Comparison of ENCODE assay signal across 1 cellular context in the genomic region with DNA sequence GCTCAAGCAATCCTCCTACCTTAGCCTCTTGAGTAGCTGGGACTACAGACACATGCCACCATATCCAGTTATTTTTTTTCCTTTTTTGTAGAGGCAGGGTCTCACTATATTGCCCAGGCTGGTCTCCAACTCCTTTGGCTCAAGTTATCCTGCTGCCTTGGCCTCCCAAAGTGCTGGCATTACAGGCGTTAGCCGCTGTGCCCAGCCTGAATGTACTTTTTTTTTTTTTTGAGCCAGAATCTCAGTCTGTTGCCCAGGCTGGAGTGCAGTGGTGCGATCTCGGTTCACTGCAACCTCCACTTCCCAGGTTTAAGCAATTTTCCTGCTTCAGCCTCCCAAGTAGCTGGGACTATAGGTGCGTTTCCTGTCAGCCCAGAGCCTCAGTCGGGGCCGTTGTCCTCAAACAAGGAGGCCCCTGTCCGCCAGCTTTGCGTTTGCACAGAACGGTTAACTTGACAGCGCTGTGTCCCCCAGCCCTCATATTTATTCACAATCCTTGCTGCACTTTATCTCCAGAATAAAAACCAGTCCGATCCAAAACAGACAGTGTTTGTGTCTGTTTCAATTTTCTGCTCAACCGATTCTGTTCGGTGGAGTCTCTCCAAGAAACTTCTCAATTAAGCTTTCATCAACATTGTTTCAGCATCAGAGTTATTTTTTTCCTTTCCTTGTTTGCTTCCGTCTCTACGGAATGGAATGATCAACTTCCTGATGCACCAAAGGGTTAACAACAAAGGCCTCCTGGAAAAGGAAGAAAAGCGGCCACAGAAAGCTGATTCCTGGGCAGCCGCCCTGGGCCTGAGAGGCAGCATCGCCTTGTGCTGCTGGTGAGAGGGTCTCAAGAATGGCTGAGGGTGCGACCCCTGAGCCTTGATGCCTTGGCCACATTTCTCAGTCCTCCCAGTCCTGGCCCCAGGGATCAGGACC.
TF ChIP-seq lines count a peak whose summit lies in the region.

No MANE protein-coding gene starts in this region.

TF ChIP-seq in K562, 482 proteins besides CTCF, POLR2A, EP300 and RAD21 (continued from another document):
- TF ChIP-seq, protein P1, sequence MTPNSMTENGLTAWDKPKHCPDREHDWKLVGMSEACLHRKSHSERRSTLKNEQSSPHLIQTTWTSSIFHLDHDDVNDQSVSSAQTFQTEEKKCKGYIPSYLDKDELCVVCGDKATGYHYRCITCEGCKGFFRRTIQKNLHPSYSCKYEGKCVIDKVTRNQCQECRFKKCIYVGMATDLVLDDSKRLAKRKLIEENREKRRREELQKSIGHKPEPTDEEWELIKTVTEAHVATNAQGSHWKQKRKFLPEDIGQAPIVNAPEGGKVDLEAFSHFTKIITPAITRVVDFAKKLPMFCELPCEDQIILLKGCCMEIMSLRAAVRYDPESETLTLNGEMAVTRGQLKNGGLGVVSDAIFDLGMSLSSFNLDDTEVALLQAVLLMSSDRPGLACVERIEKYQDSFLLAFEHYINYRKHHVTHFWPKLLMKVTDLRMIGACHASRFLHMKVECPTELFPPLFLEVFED (CRISPR knock-in tag; conservative IDR thresholded peaks at IDR 0.05), result no peak
- no peak for TF ChIP-seq DPF2 (IDR thresholded peaks at IDR 0.05)
- peak; percentile 57 for TF ChIP-seq ADNP (tag; IDR thresholded peaks at IDR 0.05)
- TF ChIP-seq, protein P2, sequence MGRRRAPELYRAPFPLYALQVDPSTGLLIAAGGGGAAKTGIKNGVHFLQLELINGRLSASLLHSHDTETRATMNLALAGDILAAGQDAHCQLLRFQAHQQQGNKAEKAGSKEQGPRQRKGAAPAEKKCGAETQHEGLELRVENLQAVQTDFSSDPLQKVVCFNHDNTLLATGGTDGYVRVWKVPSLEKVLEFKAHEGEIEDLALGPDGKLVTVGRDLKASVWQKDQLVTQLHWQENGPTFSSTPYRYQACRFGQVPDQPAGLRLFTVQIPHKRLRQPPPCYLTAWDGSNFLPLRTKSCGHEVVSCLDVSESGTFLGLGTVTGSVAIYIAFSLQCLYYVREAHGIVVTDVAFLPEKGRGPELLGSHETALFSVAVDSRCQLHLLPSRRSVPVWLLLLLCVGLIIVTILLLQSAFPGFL (CRISPR knock-in tag; IDR thresholded peaks at IDR 0.05), result no peak
- TF ChIP-seq, protein P3, sequence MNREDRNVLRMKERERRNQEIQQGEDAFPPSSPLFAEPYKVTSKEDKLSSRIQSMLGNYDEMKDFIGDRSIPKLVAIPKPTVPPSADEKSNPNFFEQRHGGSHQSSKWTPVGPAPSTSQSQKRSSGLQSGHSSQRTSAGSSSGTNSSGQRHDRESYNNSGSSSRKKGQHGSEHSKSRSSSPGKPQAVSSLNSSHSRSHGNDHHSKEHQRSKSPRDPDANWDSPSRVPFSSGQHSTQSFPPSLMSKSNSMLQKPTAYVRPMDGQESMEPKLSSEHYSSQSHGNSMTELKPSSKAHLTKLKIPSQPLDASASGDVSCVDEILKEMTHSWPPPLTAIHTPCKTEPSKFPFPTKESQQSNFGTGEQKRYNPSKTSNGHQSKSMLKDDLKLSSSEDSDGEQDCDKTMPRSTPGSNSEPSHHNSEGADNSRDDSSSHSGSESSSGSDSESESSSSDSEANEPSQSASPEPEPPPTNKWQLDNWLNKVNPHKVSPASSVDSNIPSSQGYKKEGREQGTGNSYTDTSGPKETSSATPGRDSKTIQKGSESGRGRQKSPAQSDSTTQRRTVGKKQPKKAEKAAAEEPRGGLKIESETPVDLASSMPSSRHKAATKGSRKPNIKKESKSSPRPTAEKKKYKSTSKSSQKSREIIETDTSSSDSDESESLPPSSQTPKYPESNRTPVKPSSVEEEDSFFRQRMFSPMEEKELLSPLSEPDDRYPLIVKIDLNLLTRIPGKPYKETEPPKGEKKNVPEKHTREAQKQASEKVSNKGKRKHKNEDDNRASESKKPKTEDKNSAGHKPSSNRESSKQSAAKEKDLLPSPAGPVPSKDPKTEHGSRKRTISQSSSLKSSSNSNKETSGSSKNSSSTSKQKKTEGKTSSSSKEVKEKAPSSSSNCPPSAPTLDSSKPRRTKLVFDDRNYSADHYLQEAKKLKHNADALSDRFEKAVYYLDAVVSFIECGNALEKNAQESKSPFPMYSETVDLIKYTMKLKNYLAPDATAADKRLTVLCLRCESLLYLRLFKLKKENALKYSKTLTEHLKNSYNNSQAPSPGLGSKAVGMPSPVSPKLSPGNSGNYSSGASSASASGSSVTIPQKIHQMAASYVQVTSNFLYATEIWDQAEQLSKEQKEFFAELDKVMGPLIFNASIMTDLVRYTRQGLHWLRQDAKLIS (CRISPR knock-in tag; IDR thresholded peaks at IDR 0.05), result no peak
- no peak for TF ChIP-seq E2F3 (CRISPR knock-in tag; IDR thresholded peaks at IDR 0.05)
- TF ChIP-seq CREBBP (IDR thresholded peaks at IDR 0.05; ENCODE audit: low read depth, low read length), result no peak
- TF ChIP-seq ZNF707 (CRISPR knock-in tag; conservative IDR thresholded peaks at IDR 0.05), result no peak
- no peak for TF ChIP-seq SRF (CRISPR knock-in tag; IDR thresholded peaks at IDR 0.05)
- TF ChIP-seq CBFB (CRISPR knock-in tag; IDR thresholded peaks at IDR 0.05), result peak; percentile 49; the same call in 1 of the 2 replicates
- TF ChIP-seq PRPF4 (IDR thresholded peaks at IDR 0.05; ENCODE audit: insufficient read depth, low read depth, low read length, poor library complexity, severe bottlenecking), result no peak
- TF ChIP-seq U2AF1 (optimal IDR thresholded peaks at IDR 0.05; ENCODE audit: low read depth, low read length), result no peak
TF ChIP-seq in K562: peak in this region for 30.
